ENCODE assay signal across 2 cellular contexts in the genomic region with DNA sequence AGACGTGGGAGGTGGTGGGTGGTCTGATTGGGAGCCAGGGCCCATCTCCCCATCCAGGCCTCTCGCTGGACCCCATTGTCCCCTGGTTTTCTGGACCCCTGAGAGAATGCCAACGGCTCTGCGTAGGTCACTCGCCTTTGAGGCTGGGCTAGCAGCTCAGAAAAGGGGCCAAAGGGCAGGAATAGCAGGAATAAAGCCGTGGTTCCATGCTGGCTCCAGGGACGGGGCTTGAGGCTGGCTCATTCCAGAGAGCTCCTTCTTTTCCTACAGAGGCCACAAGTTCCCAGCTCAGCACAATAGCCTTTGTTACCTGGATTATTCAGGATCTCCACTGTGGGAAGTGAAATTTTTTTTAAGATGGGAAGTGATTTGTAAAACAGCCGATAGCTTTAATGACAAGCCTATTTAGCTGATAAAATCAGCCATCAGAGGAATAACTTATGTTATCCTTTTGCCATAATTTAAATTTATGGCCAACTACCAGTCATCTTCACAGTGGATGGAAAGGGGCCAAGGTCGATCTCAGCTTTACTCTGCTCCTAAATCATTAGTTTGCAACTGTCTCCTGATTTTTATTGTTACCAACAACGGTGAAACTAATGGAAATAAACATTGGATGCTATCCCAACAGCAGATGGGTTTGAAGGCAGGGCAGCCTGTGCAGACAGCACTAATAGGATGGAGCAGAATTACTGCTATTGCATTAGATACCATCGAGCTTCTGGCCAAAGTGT.
TF ChIP-seq lines count a peak whose summit lies in the region.

No MANE protein-coding gene starts in this region.

TF ChIP-seq in IMR-90, 13 proteins besides CTCF, POLR2A, EP300 and RAD21 (continued from another document):
- TF ChIP-seq, protein P1, sequence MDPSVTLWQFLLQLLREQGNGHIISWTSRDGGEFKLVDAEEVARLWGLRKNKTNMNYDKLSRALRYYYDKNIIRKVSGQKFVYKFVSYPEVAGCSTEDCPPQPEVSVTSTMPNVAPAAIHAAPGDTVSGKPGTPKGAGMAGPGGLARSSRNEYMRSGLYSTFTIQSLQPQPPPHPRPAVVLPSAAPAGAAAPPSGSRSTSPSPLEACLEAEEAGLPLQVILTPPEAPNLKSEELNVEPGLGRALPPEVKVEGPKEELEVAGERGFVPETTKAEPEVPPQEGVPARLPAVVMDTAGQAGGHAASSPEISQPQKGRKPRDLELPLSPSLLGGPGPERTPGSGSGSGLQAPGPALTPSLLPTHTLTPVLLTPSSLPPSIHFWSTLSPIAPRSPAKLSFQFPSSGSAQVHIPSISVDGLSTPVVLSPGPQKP (IDR thresholded peaks at IDR 0.05; ENCODE audit: borderline replicate concordance, low read depth, low read length): no peak
- TF ChIP-seq RCOR1 (IDR thresholded peaks at IDR 0.05; ENCODE audit: insufficient replicate concordance, low read length) (no peak), SMC3 (IDR thresholded peaks at IDR 0.05; ENCODE audit: low read depth, low read length) (no peak)
TF ChIP-seq in IMR-90: peak in this region for 0.

TF ChIP-seq in SK-N-SH treated with all-trans-retinoic acid at 6 μM for 48 hours, 23 proteins besides CTCF, POLR2A, EP300 and RAD21 (continued from another document):
- TF ChIP-seq, protein P2, sequence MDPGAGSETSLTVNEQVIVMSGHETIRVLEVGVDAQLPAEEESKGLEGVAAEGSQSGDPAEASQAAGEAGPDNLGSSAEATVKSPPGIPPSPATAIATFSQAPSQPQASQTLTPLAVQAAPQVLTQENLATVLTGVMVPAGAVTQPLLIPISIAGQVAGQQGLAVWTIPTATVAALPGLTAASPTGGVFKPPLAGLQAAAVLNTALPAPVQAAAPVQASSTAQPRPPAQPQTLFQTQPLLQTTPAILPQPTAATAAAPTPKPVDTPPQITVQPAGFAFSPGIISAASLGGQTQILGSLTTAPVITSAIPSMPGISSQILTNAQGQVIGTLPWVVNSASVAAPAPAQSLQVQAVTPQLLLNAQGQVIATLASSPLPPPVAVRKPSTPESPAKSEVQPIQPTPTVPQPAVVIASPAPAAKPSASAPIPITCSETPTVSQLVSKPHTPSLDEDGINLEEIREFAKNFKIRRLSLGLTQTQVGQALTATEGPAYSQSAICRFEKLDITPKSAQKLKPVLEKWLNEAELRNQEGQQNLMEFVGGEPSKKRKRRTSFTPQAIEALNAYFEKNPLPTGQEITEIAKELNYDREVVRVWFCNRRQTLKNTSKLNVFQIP (CRISPR knock-in tag; IDR thresholded peaks at IDR 0.05; ENCODE audit: borderline replicate concordance, low read depth): no peak
- no peak for TF ChIP-seq ZFP30 (CRISPR knock-in tag; IDR thresholded peaks at IDR 0.05)
- no peak for TF ChIP-seq TCF4 (CRISPR knock-in tag; IDR thresholded peaks at IDR 0.05; ENCODE audit: borderline replicate concordance)
- no peak for TF ChIP-seq PPARA (CRISPR knock-in tag; IDR thresholded peaks at IDR 0.05; ENCODE audit: borderline replicate concordance)
- no peak for TF ChIP-seq SNAI2 (CRISPR knock-in tag; IDR thresholded peaks at IDR 0.05)
- TF ChIP-seq, protein P3, sequence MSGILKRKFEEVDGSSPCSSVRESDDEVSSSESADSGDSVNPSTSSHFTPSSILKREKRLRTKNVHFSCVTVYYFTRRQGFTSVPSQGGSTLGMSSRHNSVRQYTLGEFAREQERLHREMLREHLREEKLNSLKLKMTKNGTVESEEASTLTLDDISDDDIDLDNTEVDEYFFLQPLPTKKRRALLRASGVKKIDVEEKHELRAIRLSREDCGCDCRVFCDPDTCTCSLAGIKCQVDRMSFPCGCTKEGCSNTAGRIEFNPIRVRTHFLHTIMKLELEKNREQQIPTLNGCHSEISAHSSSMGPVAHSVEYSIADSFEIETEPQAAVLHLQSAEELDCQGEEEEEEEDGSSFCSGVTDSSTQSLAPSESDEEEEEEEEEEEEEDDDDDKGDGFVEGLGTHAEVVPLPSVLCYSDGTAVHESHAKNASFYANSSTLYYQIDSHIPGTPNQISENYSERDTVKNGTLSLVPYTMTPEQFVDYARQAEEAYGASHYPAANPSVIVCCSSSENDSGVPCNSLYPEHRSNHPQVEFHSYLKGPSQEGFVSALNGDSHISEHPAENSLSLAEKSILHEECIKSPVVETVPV (CRISPR knock-in tag; IDR thresholded peaks at IDR 0.05): no peak
- TF ChIP-seq CREB5 (CRISPR knock-in tag; IDR thresholded peaks at IDR 0.05; ENCODE audit: low read depth): no peak
- TF ChIP-seq OSR1 (CRISPR knock-in tag; IDR thresholded peaks at IDR 0.05): no peak
